14 cellular contexts compared by ENCODE assay signal in genomic region chr1:160095382-160096105, GRCh38. TPM values are rescaled to one million over a fixed set of nuclear protein-coding genes. Genes with fewer than 3 reads are reported as not detected.
DNase-seq lines count a peak whose midpoint lies in the region; ATAC-seq and TF ChIP-seq lines count a peak whose summit lies in the region.
"Had no signal": no experiment of that assay in that cellular context is flagged by ENCODE, and none has a peak within 500 bp of the region (broad histone marks: within the 10 kb centered on the region; RNA-seq: fewer than 3 reads in every experiment).

No MANE protein-coding gene starts in this region.

- peaks cover 23% of the 10 kb centered on the region for H3K4me1 ChIP-seq in upper lobe of right lung

- no peaks in the 10 kb centered on the region for H3K9me3 Mint-ChIP-seq in activated naive CD4-positive, alpha-beta T cell treated with anti-CD3 and anti-CD28 coated beads, Interleukin-2, amount 50 U/mL, for 24 hours
- no peaks in the 10 kb centered on the region for H3K9me3 Mint-ChIP-seq in activated naive CD4-positive, alpha-beta T cell treated with anti-CD3 and anti-CD28 coated beads, Interleukin-2, amount 50 U/mL, for 72 hours
- H3K9me3 Mint-ChIP-seq: dendritic cell treated with granulocyte-macrophage colony-stimulating factor and Interleukin-4, amounts not matched to agents 40 ng/mL and 50 ng/mL, for 4 days had no signal

- no peaks in the 10 kb centered on the region for H3K9me3 ChIP-seq in upper lobe of right lung
- H3K9me3 ChIP-seq: stomach had no signal

- peak overlapping the region; percentile 38 for H3K27ac Mint-ChIP-seq in activated naive CD4-positive, alpha-beta T cell treated with anti-CD3 and anti-CD28 coated beads, Interleukin-2, amount 50 U/mL, for 24 hours
- H3K27ac Mint-ChIP-seq in activated naive CD4-positive, alpha-beta T cell treated with anti-CD3 and anti-CD28 coated beads, Interleukin-2, amount 50 U/mL, for 72 hours = peak overlapping the region in 1 of 2 donors; percentile 83

- H3K4me3 ChIP-seq in upper lobe of right lung = no peak overlapping the region
- H3K4me3 ChIP-seq: stomach had no signal

- H3K4me1 Mint-ChIP-seq in activated naive CD4-positive, alpha-beta T cell treated with anti-CD3 and anti-CD28 coated beads, Interleukin-2, amount 50 U/mL, for 24 hours = peaks cover 47% of the 10 kb centered on the region

- peaks cover 35% of the 10 kb centered on the region for H3K36me3 ChIP-seq in upper lobe of right lung

- intact Hi-C loops in upper lobe of right lung (cut with DNase I) = no loop called here

- peak overlapping the region; percentile 90 for H3K4me3 Mint-ChIP-seq in activated naive CD4-positive, alpha-beta T cell treated with anti-CD3 and anti-CD28 coated beads, Interleukin-2, amount 50 U/mL, for 24 hours
- H3K4me3 Mint-ChIP-seq: dendritic cell treated with granulocyte-macrophage colony-stimulating factor and Interleukin-4, amounts not matched to agents 40 ng/mL and 50 ng/mL, for 4 days had no signal

- DNase-seq in activated naive CD4-positive, alpha-beta T cell treated with anti-CD3 and anti-CD28 coated beads, Interleukin-2, amount 50 U/mL, for 72 hours (ENCODE audit: low spot score in 2 of 2) = no peak
- peak; percentile 93 for DNase-seq in medulla oblongata (ENCODE audit: extremely low spot score)
- peak; percentile 54 for DNase-seq in upper lobe of right lung
- DNase-seq in NCI-H1105 (lab: John Stamatoyannopoulos, UW) = no peak
- no peak for DNase-seq in AML-193 (lab: John Stamatoyannopoulos, UW)
- DNase-seq: activated CD8-positive, alpha-beta memory T cell treated with anti-CD3 and anti-CD28 coated beads, Interleukin-2, amount 50 U/mL, for 48 hours; NCI-H345; stimulated activated CD4-positive, alpha-beta T cell treated with anti-CD3 and anti-CD28 coated beads, Interleukin-15, amount 100 ng/mL, for 24 hours; stomach had no signal

- peak overlapping the region; percentile 96 for H3K27ac ChIP-seq in angular gyrus (ENCODE audit: low read depth, low read length)
- H3K27ac ChIP-seq in upper lobe of right lung = no peak overlapping the region

- H3K36me3 Mint-ChIP-seq in activated naive CD4-positive, alpha-beta T cell treated with anti-CD3 and anti-CD28 coated beads, Interleukin-2, amount 50 U/mL, for 24 hours = peaks cover 5% of the 10 kb centered on the region
- peaks cover 6% of the 10 kb centered on the region in 2 donors for H3K36me3 Mint-ChIP-seq in activated naive CD4-positive, alpha-beta T cell treated with anti-CD3 and anti-CD28 coated beads, Interleukin-2, amount 50 U/mL, for 72 hours

- TF ChIP-seq CTCF in upper lobe of right lung (IDR thresholded peaks at IDR 0.05) = no peak

- H3K27me3 Mint-ChIP-seq in activated naive CD4-positive, alpha-beta T cell treated with anti-CD3 and anti-CD28 coated beads, Interleukin-2, amount 50 U/mL, for 24 hours = no peaks in the 10 kb centered on the region
- H3K27me3 Mint-ChIP-seq: dendritic cell treated with granulocyte-macrophage colony-stimulating factor and Interleukin-4, amounts not matched to agents 40 ng/mL and 50 ng/mL, for 4 days had no signal

- H3K27me3 ChIP-seq in upper lobe of right lung = no peaks in the 10 kb centered on the region
- H3K27me3 ChIP-seq: stomach had no signal

- ATAC-seq in activated naive CD4-positive, alpha-beta T cell treated with anti-CD3 and anti-CD28 coated beads, Interleukin-2, amount 50 U/mL, for 72 hours = no peak
- ATAC-seq in upper lobe of right lung = no peak
- ATAC-seq in GM19035 (IDR thresholded peaks at IDR 0.05; ENCODE audit: unreplicated experiment) = no peak

RNA-seq across cellular contexts. Expression of gene IGSF8, which starts 2.9 kb away (rescaled TPM):
- total RNA-seq in activated naive CD4-positive, alpha-beta T cell treated with anti-CD3 and anti-CD28 coated beads, Interleukin-2, amount 50 U/mL, for 72 hours = 10 to 100 TPM; 29.9 to 35.2 TPM
- total RNA-seq in upper lobe of right lung = 37.5 TPM

RNA-seq across cellular contexts. Expression of gene KCNJ9, which starts 14.2 kb away (rescaled TPM):
- under 1 TPM in 1 of 2 donors, not detected in 1; 0.06 TPM for total RNA-seq in activated naive CD4-positive, alpha-beta T cell treated with anti-CD3 and anti-CD28 coated beads, Interleukin-2, amount 50 U/mL, for 72 hours
- not detected for total RNA-seq in upper lobe of right lung

RNA-seq across cellular contexts. Expression of gene ATP1A2, which starts 20.0 kb away (rescaled TPM):
- total RNA-seq in activated naive CD4-positive, alpha-beta T cell treated with anti-CD3 and anti-CD28 coated beads, Interleukin-2, amount 50 U/mL, for 72 hours = not detected
- 5.6 TPM for total RNA-seq in upper lobe of right lung

RNA-seq across cellular contexts. Expression of gene KCNJ10, which starts 25.6 kb away (rescaled TPM):
- not detected for total RNA-seq in activated naive CD4-positive, alpha-beta T cell treated with anti-CD3 and anti-CD28 coated beads, Interleukin-2, amount 50 U/mL, for 72 hours
- not detected for total RNA-seq in upper lobe of right lung
- total RNA-seq: stomach had no signal

RNA-seq across cellular contexts. Expression of gene ATP1A4, which starts 55.9 kb away (rescaled TPM):
- total RNA-seq in activated naive CD4-positive, alpha-beta T cell treated with anti-CD3 and anti-CD28 coated beads, Interleukin-2, amount 50 U/mL, for 72 hours = not detected
- 0.96 TPM for total RNA-seq in upper lobe of right lung
- total RNA-seq: frontal cortex had no signal

Comparison
In these comparisons a context has a peak if more than half of its experiments do, and no peak if none do; other contexts are left out.
1. DNase-seq: peak in medulla oblongata (single experiment) and upper lobe of right lung (single experiment); none in activated naive CD4-positive, alpha-beta T cell treated with anti-CD3 and anti-CD28 coated beads, Interleukin-2, amount 50 U/mL, for 72 hours (0 of 2), NCI-H1105 (single experiment) and AML-193 (0 of 2).